Comparison of ENCODE assay signal across 8 cellular contexts in the genomic region with DNA sequence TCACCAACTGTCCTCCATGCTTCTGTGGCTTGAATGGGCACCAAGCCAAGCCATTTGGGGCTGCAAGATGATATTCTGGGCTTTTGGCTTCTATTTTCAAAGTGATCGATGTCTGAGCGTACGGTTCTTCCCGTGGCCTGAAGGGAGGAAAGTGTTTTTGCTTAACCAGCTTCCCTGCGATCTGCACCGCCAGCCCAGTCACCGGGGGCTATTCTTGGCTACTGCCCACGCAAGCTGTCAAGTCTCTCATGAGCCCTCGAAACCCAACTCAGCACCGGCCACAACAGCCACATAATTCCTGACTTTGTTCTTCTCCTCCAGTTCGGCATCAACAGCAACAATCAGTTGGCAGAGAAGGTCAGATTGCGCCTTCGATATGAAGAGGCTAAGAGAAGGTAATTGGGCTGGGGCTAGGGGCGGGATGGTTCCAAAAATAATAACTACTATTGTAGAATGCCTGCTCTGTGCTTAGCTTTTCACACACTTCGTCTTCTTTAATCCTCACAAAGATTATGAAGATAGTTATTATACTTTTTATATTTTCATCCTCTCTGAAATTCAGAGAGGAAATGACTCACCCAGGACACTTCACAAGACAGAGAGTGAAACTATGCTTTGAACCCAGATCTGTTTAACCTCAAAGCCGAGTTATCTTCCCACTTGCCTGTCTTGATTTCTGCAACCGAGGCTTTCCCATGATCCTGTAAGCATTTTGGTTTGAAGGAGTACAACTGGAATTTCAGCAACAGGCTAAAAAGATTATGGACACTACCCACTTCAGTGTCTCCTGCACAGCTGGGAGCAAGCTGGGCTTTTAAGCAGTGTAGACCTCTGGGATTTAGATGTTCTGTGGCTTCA.
DNase-seq lines count a peak whose midpoint lies in the region; ATAC-seq, FAIRE-seq and TF ChIP-seq lines count a peak whose summit lies in the region.

No MANE protein-coding gene starts in this region.

- H3K36me3 ChIP-seq in MM.1S (replicated peaks; ENCODE audit: insufficient read depth, low read length) = no peaks in the 10 kb centered on the region
- no peaks in the 10 kb centered on the region for H3K36me3 ChIP-seq in adipocyte (ENCODE audit: control insufficient read depth, insufficient read depth, low read length, severe bottlenecking)
- H3K36me3 ChIP-seq in parathyroid adenoma (ENCODE audit: control insufficient read depth, insufficient read depth, low read length) = no peaks in the 10 kb centered on the region
- peaks cover 33 to 57% of the 10 kb centered on the region in 2 experiments; a peak in 4 of 5 replicates for H3K36me3 ChIP-seq in HepG2 (replicated peaks in 1 of 2; ENCODE audit: control insufficient read depth in 1 of 2, insufficient read depth in 2 of 2, low read length in 2 of 2)

- H2AFZ ChIP-seq in MM.1S (ENCODE audit: low read length) (no peak overlapping the region), parathyroid adenoma (peak overlapping the region; percentile 56), HepG2 (ENCODE audit: low read length) (no peak overlapping the region)

- H3F3A ChIP-seq in MM.1S (ENCODE audit: insufficient read depth, low read length) = peaks cover 25% of the 10 kb centered on the region

- POLR2A ChIA-PET in HepG2 (lab: Yijun Ruan, JAX) = no interaction called here

- BruUV-seq in HepG2 (replicated peaks; lab: Mats Ljungman, UMichigan) = no TSS peak

- intact Hi-C loops in HepG2 (cut with micrococcal nuclease; ENCODE audit: unreplicated experiment) = no loop called here

- H3K4me1 ChIP-seq in MM.1S (ENCODE audit: low read length) (peaks cover 26% of the 10 kb centered on the region), adipocyte (ENCODE audit: control insufficient read depth, insufficient read depth, low read length) (peaks cover 22% of the 10 kb centered on the region), parathyroid adenoma (peaks cover 3% of the 10 kb centered on the region), HepG2 (ENCODE audit: insufficient read depth, low read length) (no peaks in the 10 kb centered on the region)

- H3K4me3 ChIP-seq in MM.1S (ENCODE audit: low read length) = peak overlapping the region; percentile 39; the same call in 1 of the 2 replicates
- peak overlapping the region; percentile 63 for H3K4me3 ChIP-seq in adipocyte (ENCODE audit: low read length)
- no peak overlapping the region for H3K4me3 ChIP-seq in parathyroid adenoma (ENCODE audit: low read depth, low read length)
- H3K4me3 ChIP-seq in HepG2 (replicated peaks in 1 of 3; ENCODE audit: insufficient read depth in 1 of 3, low read depth in 2 of 3, low read length in 3 of 3) = no peak overlapping the region

- CTCF ChIA-PET in HepG2 (lab: Yijun Ruan, JAX; ENCODE audit: low intra/inter-chr PET ratio, low total read pairs) = no interaction called here

- in situ Hi-C loops in HepG2 (cut with HindIII; ENCODE audit: extremely low pct_ligation_motif_present, low pct_unique_long_range_greater_than_20kb) = no loop called here

- FAIRE-seq in HepG2 (lab: Jason Lieb, UNC) = no peak

- peak overlapping the region; percentile 67 for H3K4me2 ChIP-seq in MM.1S (ENCODE audit: low read depth, low read length)
- H3K4me2 ChIP-seq in parathyroid adenoma (ENCODE audit: low read length) = peak overlapping the region; percentile 30
- no peak overlapping the region for H3K4me2 ChIP-seq in HepG2 (ENCODE audit: low read depth, low read length)

- H3K9me2 ChIP-seq in MM.1S (replicated peaks; ENCODE audit: insufficient read depth, low read length) = no peaks in the 10 kb centered on the region

- TF ChIP-seq EP300 in HepG2 (IDR thresholded peaks at IDR 0.05; ENCODE audit: low read depth in 2 of 2, low read length in 2 of 2) (no peak), HepG2 (CRISPR knock-in tag; IDR thresholded peaks at IDR 0.05; ENCODE audit: borderline replicate concordance) (no peak)

- no peak for ATAC-seq in HepG2
- ATAC-seq in HG02798 (IDR thresholded peaks at IDR 0.05; ENCODE audit: poor library complexity, unreplicated experiment) = no peak

- H3K9ac ChIP-seq in MM.1S (ENCODE audit: low read length) = peak overlapping the region; percentile 54
- H3K9ac ChIP-seq in adipocyte (ENCODE audit: low read length) = no peak overlapping the region
- no peak overlapping the region for H3K9ac ChIP-seq in parathyroid adenoma
- H3K9ac ChIP-seq in HepG2 (ENCODE audit: insufficient read depth, low read depth, low read length) = no peak overlapping the region

- no peaks in the 10 kb centered on the region for H3K9me3 ChIP-seq in MM.1S (replicated peaks; ENCODE audit: insufficient read depth, low read length)
- no peaks in the 10 kb centered on the region for H3K9me3 ChIP-seq in adipocyte (ENCODE audit: control insufficient read depth, low read length)
- H3K9me3 ChIP-seq in parathyroid adenoma (ENCODE audit: control insufficient read depth, low read length) = no peaks in the 10 kb centered on the region
- no peaks in the 10 kb centered on the region for H3K9me3 ChIP-seq in HepG2 (ENCODE audit: low read length)

- H3K27ac ChIP-seq in MM.1S (ENCODE audit: low read length) = peak overlapping the region; percentile 90
- no peak overlapping the region for H3K27ac ChIP-seq in parathyroid adenoma
- no peak overlapping the region for H3K27ac ChIP-seq in HepG2 (ENCODE audit: extremely low read length, insufficient read depth, low read length)

- no peak for TF ChIP-seq CTCF in MM.1S (IDR thresholded peaks at IDR 0.05; ENCODE audit: low read length)
- TF ChIP-seq CTCF in parathyroid adenoma (IDR thresholded peaks at IDR 0.05) = no peak
- no peak for TF ChIP-seq CTCF in HepG2 (CRISPR knock-in tag; IDR thresholded peaks at IDR 0.05)

- H3K79me2 ChIP-seq in MM.1S (ENCODE audit: low read length) = no peaks in the 10 kb centered on the region
- no peaks in the 10 kb centered on the region for H3K79me2 ChIP-seq in parathyroid adenoma
- H3K79me2 ChIP-seq in HepG2 (ENCODE audit: insufficient read depth, low read length) = no peaks in the 10 kb centered on the region

- DNase-seq in SIG-M5 treated with dmso at 0.1 percent for 504 hours (lab: John Stamatoyannopoulos, UW; ENCODE audit: unreplicated experiment) (peak; percentile 31), SIG-M5 (lab: John Stamatoyannopoulos, UW) (no peak), MM.1S (peak; percentile 56), adipocyte (ENCODE audit: low read depth) (peak; percentile 23), HepG2 (ENCODE audit: low spot score) (no peak), GOT3 (lab: John Stamatoyannopoulos, UW) (no peak)

- TF ChIP-seq RAD21 in HepG2 (CRISPR knock-in tag; IDR thresholded peaks at IDR 0.05) = no peak

- TF ChIP-seq POLR2A in HepG2 (IDR thresholded peaks at IDR 0.05; ENCODE audit: insufficient read depth in 1 of 2, low read depth in 2 of 2, low read length in 2 of 2) = no peak

- no peaks in the 10 kb centered on the region for H4K20me1 ChIP-seq in MM.1S (ENCODE audit: insufficient read depth, low read length)
- H4K20me1 ChIP-seq in HepG2 (ENCODE audit: insufficient read depth, low read length) = no peaks in the 10 kb centered on the region

- H3K27me3 ChIP-seq in MM.1S (replicated peaks; ENCODE audit: insufficient read depth, low read length) (no peaks in the 10 kb centered on the region), adipocyte (replicated peaks; ENCODE audit: control insufficient read depth, insufficient read depth, low read length) (no peaks in the 10 kb centered on the region), parathyroid adenoma (ENCODE audit: control insufficient read depth, insufficient read depth, low read length) (no peaks in the 10 kb centered on the region), HepG2 (ENCODE audit: control insufficient read depth in 1 of 2, insufficient read depth in 2 of 2, low read length in 2 of 2) (no peaks in the 10 kb centered on the region)

- 94% methylated on average over 17 of the region's 17 CpGs for WGBS in HepG2 (ENCODE audit: low lambda C conversion rate)

TF ChIP-seq in HepG2, 621 proteins besides CTCF, POLR2A, EP300 and RAD21:
- TF ChIP-seq, protein P1, sequence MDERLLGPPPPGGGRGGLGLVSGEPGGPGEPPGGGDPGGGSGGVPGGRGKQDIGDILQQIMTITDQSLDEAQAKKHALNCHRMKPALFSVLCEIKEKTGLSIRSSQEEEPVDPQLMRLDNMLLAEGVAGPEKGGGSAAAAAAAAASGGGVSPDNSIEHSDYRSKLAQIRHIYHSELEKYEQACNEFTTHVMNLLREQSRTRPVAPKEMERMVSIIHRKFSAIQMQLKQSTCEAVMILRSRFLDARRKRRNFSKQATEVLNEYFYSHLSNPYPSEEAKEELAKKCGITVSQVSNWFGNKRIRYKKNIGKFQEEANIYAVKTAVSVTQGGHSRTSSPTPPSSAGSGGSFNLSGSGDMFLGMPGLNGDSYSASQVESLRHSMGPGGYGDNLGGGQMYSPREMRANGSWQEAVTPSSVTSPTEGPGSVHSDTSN (CRISPR knock-in tag; IDR thresholded peaks at IDR 0.05) = no peak
- TF ChIP-seq ZNF230 (CRISPR knock-in tag; IDR thresholded peaks at IDR 0.05) (no peak), HIVEP1 (CRISPR knock-in tag; IDR thresholded peaks at IDR 0.05) (no peak), ZNF562 (CRISPR knock-in tag; IDR thresholded peaks at IDR 0.05; ENCODE audit: borderline replicate concordance) (no peak)
TF ChIP-seq in HepG2: peak in this region for 0.

Comparison
In these comparisons a context has a peak if more than half of its experiments do, and no peak if none do; other contexts are left out.
1. DNase-seq: peak in SIG-M5 treated with dmso at 0.1 percent for 504 hours (single experiment), MM.1S (single experiment) and adipocyte (single experiment); none in SIG-M5 (single experiment), HepG2 (single experiment) and GOT3 (single experiment).
2. H3K4me3 ChIP-seq: peak in MM.1S (single experiment) and adipocyte (single experiment); none in parathyroid adenoma (single experiment) and HepG2 (0 of 3).